Comparison of ENCODE assay signal across 15 cellular contexts in genomic region chr2:233085839-233086150, GRCh38. TPM values are rescaled to one million over a fixed set of nuclear protein-coding genes. Genes with fewer than 3 reads are reported as not detected.
DNase-seq lines count a peak whose midpoint lies in the region; ATAC-seq and TF ChIP-seq lines count a peak whose summit lies in the region.
"Had no signal": no experiment of that assay in that cellular context is flagged by ENCODE, and none has a peak within 500 bp of the region (broad histone marks: within the 10 kb centered on the region; RNA-seq: fewer than 3 reads in every experiment).

No MANE protein-coding gene starts in this region.

- no peak for TF ChIP-seq CTCF in stomach (IDR thresholded peaks at IDR 0.05)

- no peaks in the 10 kb centered on the region for H3K9me3 ChIP-seq in stomach
- H3K9me3 ChIP-seq: prostate gland, SK-N-SH had no signal

- no peak for DNase-seq in activated CD4-positive, alpha-beta T cell treated with anti-CD3 and anti-CD28 coated beads, Interleukin-2, amount 10 ng/mL, durations not matched to agents 24 days and 14 days
- no peak for DNase-seq in activated CD4-positive, alpha-beta T cell treated with anti-CD3 and anti-CD28 coated beads, Interleukin-2, amount 50 U/mL, for 4 hours
- DNase-seq in activated CD4-positive, alpha-beta memory T cell treated with anti-CD3 and anti-CD28 coated beads for 36 hours = no peak
- DNase-seq in immature natural killer cell (no peak), stomach (no peak)
- DNase-seq in stimulated activated CD4-positive, alpha-beta T cell treated with anti-CD3 and anti-CD28 coated beads, Interleukin-4, amount 100 ng/mL, for 4 hours = no peak
- DNase-seq: left colon, NCI-H1092, NCI-H774, SK-N-SH had no signal

- no peak overlapping the region for H3K4me3 ChIP-seq in stomach
- H3K4me3 ChIP-seq: prostate gland had no signal

- peaks cover 0 to 63% (median 6%) of the 10 kb centered on the region in 4 donors for H3K4me1 ChIP-seq in stomach
- H3K4me1 ChIP-seq: prostate gland had no signal

- peak overlapping the region; percentile 77 for H3K27ac Mint-ChIP-seq in activated CD4-positive, alpha-beta T cell treated with anti-CD3 and anti-CD28 coated beads, Interleukin-2, amount 10 ng/mL, durations not matched to agents 24 days and 14 days
- H3K27ac Mint-ChIP-seq in activated CD4-positive, alpha-beta memory T cell treated with anti-CD3 and anti-CD28 coated beads for 36 hours = peak overlapping the region; percentile 89
- H3K27ac Mint-ChIP-seq in immature natural killer cell = peak overlapping the region in 5 of 6 donors; percentile 97 to 100 (median 98)

- intact Hi-C loops in activated CD4-positive, alpha-beta T cell treated with anti-CD3 and anti-CD28 coated beads, Interleukin-2, amount 10 ng/mL, durations not matched to agents 24 days and 14 days (cut with micrococcal nuclease) = loop anchor here (10.0 kb wide), 1 partner anchor 269 kb away; the partner anchor contains the start of gene DGKD
- intact Hi-C loops in activated CD4-positive, alpha-beta memory T cell treated with anti-CD3 and anti-CD28 coated beads for 36 hours (cut with micrococcal nuclease) = loop anchor here (10.0 kb wide), 1 partner anchor 269 kb away; the partner anchor contains the start of gene DGKD
- intact Hi-C loops in stomach (cut with DNase I; ENCODE audit: low total_unique reads) = no loop called here

- no peak for TF ChIP-seq EP300 in stomach (IDR thresholded peaks at IDR 0.05)

- POLR2A ChIA-PET in activated CD4-positive, alpha-beta memory T cell treated with anti-CD3 and anti-CD28 coated beads for 36 hours (lab: Charles Lee) = interaction anchor here (10.4 kb wide), 1 partner anchor 24 kb away, joined by 145 read pairs; the partner anchor contains the start of gene INPP5D

- H3K36me3 Mint-ChIP-seq in activated CD4-positive, alpha-beta T cell treated with anti-CD3 and anti-CD28 coated beads, Interleukin-2, amount 10 ng/mL, durations not matched to agents 24 days and 14 days (ENCODE audit: low read depth) = peaks cover 57% of the 10 kb centered on the region
- H3K36me3 Mint-ChIP-seq in activated CD4-positive, alpha-beta memory T cell treated with anti-CD3 and anti-CD28 coated beads for 36 hours = peaks cover 37% of the 10 kb centered on the region
- H3K36me3 Mint-ChIP-seq in immature natural killer cell = peaks cover 27 to 54% (median 32%) of the 10 kb centered on the region in 3 donors

- H3K4me1 Mint-ChIP-seq in activated CD4-positive, alpha-beta T cell treated with anti-CD3 and anti-CD28 coated beads, Interleukin-2, amount 10 ng/mL, durations not matched to agents 24 days and 14 days = peaks cover 63% of the 10 kb centered on the region
- peaks cover 73% of the 10 kb centered on the region for H3K4me1 Mint-ChIP-seq in activated CD4-positive, alpha-beta memory T cell treated with anti-CD3 and anti-CD28 coated beads for 36 hours (ENCODE audit: low read depth)
- peaks cover 0 to 93% of the 10 kb centered on the region in 2 donors for H3K4me1 Mint-ChIP-seq in immature natural killer cell

- H3K27me3 ChIP-seq in stomach = no peaks in the 10 kb centered on the region

- H3K9me3 Mint-ChIP-seq in activated CD4-positive, alpha-beta T cell treated with anti-CD3 and anti-CD28 coated beads, Interleukin-2, amount 10 ng/mL, durations not matched to agents 24 days and 14 days = no peaks in the 10 kb centered on the region
- H3K9me3 Mint-ChIP-seq in activated CD4-positive, alpha-beta memory T cell treated with anti-CD3 and anti-CD28 coated beads for 36 hours = no peaks in the 10 kb centered on the region
- H3K9me3 Mint-ChIP-seq in immature natural killer cell = no peaks in the 10 kb centered on the region

- no peaks in the 10 kb centered on the region for H3K36me3 ChIP-seq in stomach
- H3K36me3 ChIP-seq: prostate gland had no signal

- WGBS in stomach, 5 donors = 77 to 96% (median 86%) methylated on average over 2 of the region's 2 CpGs

- TF ChIP-seq POLR2A in stomach (IDR thresholded peaks at IDR 0.05) = no peak

- H3K27me3 Mint-ChIP-seq in activated CD4-positive, alpha-beta T cell treated with anti-CD3 and anti-CD28 coated beads, Interleukin-2, amount 10 ng/mL, durations not matched to agents 24 days and 14 days = no peaks in the 10 kb centered on the region
- H3K27me3 Mint-ChIP-seq in activated CD4-positive, alpha-beta memory T cell treated with anti-CD3 and anti-CD28 coated beads for 36 hours = no peaks in the 10 kb centered on the region
- peaks cover 17 to 22% (median 22%) of the 10 kb centered on the region in 3 donors for H3K27me3 Mint-ChIP-seq in immature natural killer cell (ENCODE audit: low read depth in 3 of 3)

- CTCF ChIA-PET in activated CD4-positive, alpha-beta memory T cell treated with anti-CD3 and anti-CD28 coated beads for 36 hours (lab: Charles Lee) = interaction anchor here (2.0 kb wide), 1 partner anchor 32 kb away, joined by 9 read pairs; no protein-coding TSS in a partner anchor

- H3K4me3 Mint-ChIP-seq in activated CD4-positive, alpha-beta T cell treated with anti-CD3 and anti-CD28 coated beads, Interleukin-2, amount 10 ng/mL, durations not matched to agents 24 days and 14 days = peak overlapping the region; percentile 51
- H3K4me3 Mint-ChIP-seq in activated CD4-positive, alpha-beta memory T cell treated with anti-CD3 and anti-CD28 coated beads for 36 hours = no peak overlapping the region
- H3K4me3 Mint-ChIP-seq in immature natural killer cell = peak overlapping the region; percentile 81 to 88 (median 86)

- peak overlapping the region in 4 of 5 donors; percentile 25 to 84 (median 80) for H3K27ac ChIP-seq in stomach
- H3K27ac ChIP-seq: prostate gland had no signal

- ATAC-seq in GM21515 (IDR thresholded peaks at IDR 0.05; ENCODE audit: unreplicated experiment) (no peak), GM21360 (IDR thresholded peaks at IDR 0.05; ENCODE audit: unreplicated experiment) (no peak)
- ATAC-seq: left colon had no signal

RNA-seq across cellular contexts. Expression of gene INPP5D, which starts 25.7 kb away (rescaled TPM):
- 43.6 and 45.8 TPM in 2 replicates for total RNA-seq in activated CD4-positive, alpha-beta T cell treated with anti-CD3 and anti-CD28 coated beads, Interleukin-2, amount 10 ng/mL, durations not matched to agents 24 days and 14 days
- 10 to 100 TPM; 52.4 to 54.9 TPM for total RNA-seq in activated CD4-positive, alpha-beta memory T cell treated with anti-CD3 and anti-CD28 coated beads for 36 hours
- polyA plus RNA-seq in immature natural killer cell (100 to 1,000 TPM in 1 of 3 donors, 10 to 100 TPM in 2; 54.8 to 307 (median 73.5) TPM), stomach (1 to 10 TPM; 3.7 to 5.2 (median 4.7) TPM)
- total RNA-seq in stomach = 100 to 1,000 TPM in 1 of 5 donors, 10 to 100 TPM in 2, 1 to 10 TPM in 2; 8.1 to 564 (median 11.2) TPM

RNA-seq across cellular contexts. Expression of gene NEU2, which starts 53.3 kb away (rescaled TPM):
- not detected in 2 replicates for total RNA-seq in activated CD4-positive, alpha-beta T cell treated with anti-CD3 and anti-CD28 coated beads, Interleukin-2, amount 10 ng/mL, durations not matched to agents 24 days and 14 days
- not detected for total RNA-seq in activated CD4-positive, alpha-beta memory T cell treated with anti-CD3 and anti-CD28 coated beads for 36 hours
- polyA plus RNA-seq in immature natural killer cell (not detected), stomach (not detected)
- total RNA-seq in stomach = not detected
- total RNA-seq: cerebellum, fibroblast of villous mesenchyme, left colon, prostate gland had no signal
- polyA plus RNA-seq: SK-N-SH had no signal
